8 cellular contexts compared by ENCODE assay signal in the genomic region with DNA sequence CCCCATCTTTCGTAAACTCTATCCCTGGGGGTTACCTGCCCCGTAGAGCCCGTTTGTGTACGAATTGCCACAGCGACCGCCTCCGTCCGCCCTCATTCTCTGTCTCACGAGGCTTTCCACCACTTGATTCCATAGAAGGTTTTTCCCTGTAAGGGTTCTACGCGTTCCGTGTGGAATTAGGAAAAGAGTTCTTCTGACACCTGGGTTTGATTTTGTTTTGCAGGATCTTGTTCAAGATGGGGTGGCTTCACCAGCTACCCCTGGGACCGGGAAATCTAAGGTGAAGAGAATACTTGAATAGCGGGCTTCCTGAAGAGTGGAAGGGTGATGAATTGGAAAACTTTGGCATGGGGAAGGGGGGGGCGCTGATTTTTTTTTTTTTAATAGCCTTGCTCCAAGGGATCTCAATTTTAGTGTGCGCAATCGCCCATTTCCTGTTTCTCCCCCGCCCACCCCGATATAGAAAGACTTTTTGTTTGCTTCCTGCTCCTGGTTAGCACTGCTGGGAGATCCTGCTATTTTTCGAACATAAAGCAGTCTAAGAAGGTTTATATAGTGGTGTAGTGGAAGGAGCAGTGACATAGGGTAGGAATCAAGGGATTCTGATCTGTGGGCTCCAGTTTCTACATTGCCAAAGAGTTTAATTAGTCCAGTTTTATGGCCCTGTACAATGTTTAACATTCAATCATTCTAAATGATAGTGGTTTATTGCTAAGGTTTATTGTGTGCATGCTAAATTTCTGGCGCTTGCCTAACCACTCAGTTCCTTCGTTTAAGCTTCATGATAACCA. TPM values are rescaled to one million over a fixed set of nuclear protein-coding genes. Genes with fewer than 3 reads are reported as not detected.
DNase-seq lines count a peak whose midpoint lies in the region; ATAC-seq, FAIRE-seq and TF ChIP-seq lines count a peak whose summit lies in the region.

No MANE protein-coding gene starts in this region.

- TF ChIP-seq RAD21 in K562 (CRISPR knock-in tag; conservative IDR thresholded peaks at IDR 0.05 in 1 of 2, IDR thresholded peaks at IDR 0.05 in 1 of 2): no peak

- H3K4me3 ChIP-seq in K562: peak overlapping the region; percentile 92

- peaks cover 31% of the 10 kb centered on the region; the same call in 2 of the 3 replicates for H3K36me3 ChIP-seq in K562 (ENCODE audit: control insufficient read depth, insufficient read depth, low read length)

- no peak for TF ChIP-seq EP300 in K562 (IDR thresholded peaks at IDR 0.05; ENCODE audit: low read length)

- H3K4me1 Mint-ChIP-seq in immature natural killer cell: peaks cover 40 to 58% of the 10 kb centered on the region in 2 donors

- peak overlapping the region; percentile 99 to 100 (median 100) for H3K27ac Mint-ChIP-seq in immature natural killer cell

- CTCF ChIA-PET in K562 (lab: Yijun Ruan, JAX; ENCODE audit: low intra/inter-chr PET ratio): no interaction called here

- H3K36me3 Mint-ChIP-seq in immature natural killer cell: peaks cover 16 to 21% (median 21%) of the 10 kb centered on the region in 3 donors

- H3K4me2 ChIP-seq in K562 (ENCODE audit: insufficient read depth, low read length): peak overlapping the region; percentile 96

- POLR2A ChIA-PET in K562 (lab: Yijun Ruan, JAX): interaction anchor here (1.3 to 1.5 kb wide), 4 partner anchors 9 to 86 kb away, joined by 3 to 5 read pairs (median 4); no protein-coding TSS in a partner anchor

- H3K4me3 Mint-ChIP-seq in immature natural killer cell: peak overlapping the region; percentile 96 to 99 (median 98)

- DNase-seq in COLO668 (lab: John Stamatoyannopoulos, UW; ENCODE audit: unreplicated experiment): peak; percentile 69
- peak; percentile 15 for DNase-seq in RPMI8226
- peak; percentile 20 to 55 (median 29) for DNase-seq in K562 (ENCODE audit: extremely low read depth in 1 of 4, low spot score in 3 of 4)
- DNase-seq in immature natural killer cell: peak; percentile 46 to 56 (median 47)
- peak; percentile 6 for DNase-seq in smooth muscle cell of the brain vasculature (ENCODE audit: low read depth, low spot score)
- DNase-seq in amniotic stem cell (lab: John Stamatoyannopoulos, UW): no peak

- no peak for TF ChIP-seq POLR2A in K562 (conservative IDR thresholded peaks at IDR 0.05)

- in situ Hi-C loops in K562 (cut with MboI): no loop called here

- ATAC-seq in GM19324 (IDR thresholded peaks at IDR 0.05; ENCODE audit: low FRiP score, unreplicated experiment) (peak; percentile 46), HG03457 (IDR thresholded peaks at IDR 0.05; ENCODE audit: unreplicated experiment) (peak; percentile 30), K562 (peak; percentile 71)

- peak overlapping the region; percentile 92 for H2AFZ ChIP-seq in K562 (ENCODE audit: low read depth, low read length)

- TF ChIP-seq CTCF in K562 (IDR thresholded peaks at IDR 0.05 in 2 of 3, conservative IDR thresholded peaks at IDR 0.05 in 1 of 3; ENCODE audit: insufficient read depth in 2 of 3, low read depth in 1 of 3, low read length in 3 of 3): no peak

- H3K9me1 ChIP-seq in K562 (ENCODE audit: control insufficient read depth, insufficient read depth, low read length): no peaks in the 10 kb centered on the region

- H4K20me1 ChIP-seq in K562 (replicated peaks; ENCODE audit: control insufficient read depth, insufficient read depth, low read length): 0 out of 2 replicates have a peak, but pooled peaks cover 3% of the 10 kb centered on the region

- H3K27ac ChIP-seq in K562 (ENCODE audit: extremely low read depth, low read depth, low read length): peak overlapping the region; percentile 87

- intact Hi-C loops in K562 (cut with micrococcal nuclease): loop anchor here (1.0 to 10.0 kb wide), 2 partner anchors 86 to 95 kb away; no protein-coding TSS in a partner anchor

- peaks cover 23% of the 10 kb centered on the region for H3K79me2 ChIP-seq in K562 (ENCODE audit: control insufficient read depth, insufficient read depth, low read length)

- no peaks in the 10 kb centered on the region for H3K27me3 ChIP-seq in K562 (ENCODE audit: control insufficient read depth in 2 of 2, insufficient read depth in 2 of 2, low read length in 2 of 2)

- H3K9me3 Mint-ChIP-seq in immature natural killer cell: no peaks in the 10 kb centered on the region

- peak overlapping the region; percentile 86 to 91 for H3K9ac ChIP-seq in K562 (ENCODE audit: insufficient read depth in 1 of 2, low read depth in 2 of 2, low read length in 2 of 2)

- 3% methylated on average over 19 of the region's 22 CpGs for WGBS in K562 (ENCODE audit: insufficient coverage, low coverage, missing lambda C conversion rate)

- H3K4me1 ChIP-seq in K562 (replicated peaks in 1 of 2; ENCODE audit: control insufficient read depth in 2 of 2, insufficient read depth in 2 of 2, low read length in 2 of 2): peaks cover 11 to 20% of the 10 kb centered on the region in 2 experiments; a peak in 4 of 5 replicates

- FAIRE-seq in K562 (lab: Jason Lieb, UNC): peak; percentile 23

- no peaks in the 10 kb centered on the region for H3K9me3 ChIP-seq in K562 (replicated peaks; ENCODE audit: control insufficient read depth, insufficient read depth, low read depth, low read length)

- BruUV-seq in K562 (replicated peaks; lab: Mats Ljungman, UMichigan): TSS peak; percentile 71

- H3K27me3 Mint-ChIP-seq in immature natural killer cell (ENCODE audit: low read depth in 3 of 3): peaks cover 9 to 16% (median 11%) of the 10 kb centered on the region in 3 donors

TF ChIP-seq in K562, 482 proteins besides CTCF, POLR2A, EP300 and RAD21 (continues in another document):
- 0 out of 2 replicates have a peak, but pooled peaks have one; percentile 10 for TF ChIP-seq ETV1 (tag; conservative IDR thresholded peaks at IDR 0.05; ENCODE audit: low read depth)
- 0 out of 2 replicates have a peak, but pooled peaks have one; percentile 50 for TF ChIP-seq NFRKB (IDR thresholded peaks at IDR 0.05; ENCODE audit: low read depth)
- no peak for TF ChIP-seq U2AF2 (optimal IDR thresholded peaks at IDR 0.05; ENCODE audit: low read depth, low read length)
- TF ChIP-seq, protein P1, sequence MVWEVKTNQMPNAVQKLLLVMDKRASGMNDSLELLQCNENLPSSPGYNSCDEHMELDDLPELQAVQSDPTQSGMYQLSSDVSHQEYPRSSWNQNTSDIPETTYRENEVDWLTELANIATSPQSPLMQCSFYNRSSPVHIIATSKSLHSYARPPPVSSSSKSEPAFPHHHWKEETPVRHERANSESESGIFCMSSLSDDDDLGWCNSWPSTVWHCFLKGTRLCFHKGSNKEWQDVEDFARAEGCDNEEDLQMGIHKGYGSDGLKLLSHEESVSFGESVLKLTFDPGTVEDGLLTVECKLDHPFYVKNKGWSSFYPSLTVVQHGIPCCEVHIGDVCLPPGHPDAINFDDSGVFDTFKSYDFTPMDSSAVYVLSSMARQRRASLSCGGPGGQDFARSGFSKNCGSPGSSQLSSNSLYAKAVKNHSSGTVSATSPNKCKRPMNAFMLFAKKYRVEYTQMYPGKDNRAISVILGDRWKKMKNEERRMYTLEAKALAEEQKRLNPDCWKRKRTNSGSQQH (CRISPR knock-in tag; IDR thresholded peaks at IDR 0.05): no peak
- TF ChIP-seq, protein P2, sequence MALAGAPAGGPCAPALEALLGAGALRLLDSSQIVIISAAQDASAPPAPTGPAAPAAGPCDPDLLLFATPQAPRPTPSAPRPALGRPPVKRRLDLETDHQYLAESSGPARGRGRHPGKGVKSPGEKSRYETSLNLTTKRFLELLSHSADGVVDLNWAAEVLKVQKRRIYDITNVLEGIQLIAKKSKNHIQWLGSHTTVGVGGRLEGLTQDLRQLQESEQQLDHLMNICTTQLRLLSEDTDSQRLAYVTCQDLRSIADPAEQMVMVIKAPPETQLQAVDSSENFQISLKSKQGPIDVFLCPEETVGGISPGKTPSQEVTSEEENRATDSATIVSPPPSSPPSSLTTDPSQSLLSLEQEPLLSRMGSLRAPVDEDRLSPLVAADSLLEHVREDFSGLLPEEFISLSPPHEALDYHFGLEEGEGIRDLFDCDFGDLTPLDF (CRISPR knock-in tag; IDR thresholded peaks at IDR 0.05): no peak
- TF ChIP-seq, protein P3, sequence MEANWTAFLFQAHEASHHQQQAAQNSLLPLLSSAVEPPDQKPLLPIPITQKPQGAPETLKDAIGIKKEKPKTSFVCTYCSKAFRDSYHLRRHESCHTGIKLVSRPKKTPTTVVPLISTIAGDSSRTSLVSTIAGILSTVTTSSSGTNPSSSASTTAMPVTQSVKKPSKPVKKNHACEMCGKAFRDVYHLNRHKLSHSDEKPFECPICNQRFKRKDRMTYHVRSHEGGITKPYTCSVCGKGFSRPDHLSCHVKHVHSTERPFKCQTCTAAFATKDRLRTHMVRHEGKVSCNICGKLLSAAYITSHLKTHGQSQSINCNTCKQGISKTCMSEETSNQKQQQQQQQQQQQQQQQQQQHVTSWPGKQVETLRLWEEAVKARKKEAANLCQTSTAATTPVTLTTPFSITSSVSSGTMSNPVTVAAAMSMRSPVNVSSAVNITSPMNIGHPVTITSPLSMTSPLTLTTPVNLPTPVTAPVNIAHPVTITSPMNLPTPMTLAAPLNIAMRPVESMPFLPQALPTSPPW (CRISPR knock-in tag; IDR thresholded peaks at IDR 0.05): peak; percentile 43; the same call in 1 of the 2 replicates
- TF ChIP-seq ZNF830 (CRISPR knock-in tag; IDR thresholded peaks at IDR 0.05): 0 out of 2 replicates have a peak, but pooled peaks have one; percentile 8
- TF ChIP-seq SPI1 (IDR thresholded peaks at IDR 0.05; ENCODE audit: borderline replicate concordance, low read depth, low read length): 0 out of 2 replicates have a peak, but pooled peaks have one; percentile 48
- no peak for TF ChIP-seq ZKSCAN3 (CRISPR knock-in tag; IDR thresholded peaks at IDR 0.05)

RNA-seq across cellular contexts. Expression of a gene that starts 0.6 kb away (rescaled TPM):
- total RNA-seq in K562 (2011; cell fraction: chromatin; rRNA removed; ENCODE audit: low replicate concordance): 21.1 and 144 TPM in 2 replicates
- 11.8 and 15.8 TPM in 2 replicates for total RNA-seq in K562 (2011; cell fraction: nucleolus; rRNA removed)
- 42.5 and 74.7 TPM in 2 replicates for total RNA-seq in K562 (2011; cell fraction: nucleoplasm; rRNA removed)
- 11.0 and 15.5 TPM in 2 replicates for total RNA-seq in K562 (2014; rRNA removed)
- total RNA-seq in K562 (2014; rRNA removed; fragmentation: Illumina TruSeq; extraction: Trizol): 35.7 and 46.1 TPM in 2 replicates
- 20.1 and 24.4 TPM in 2 replicates for total RNA-seq in K562 (2015; rRNA removed; fragmentation: Illumina TruSeq; extraction: Trizol)
- total RNA-seq in K562 (2021): 23.5 and 26.4 TPM in 2 replicates
- 16.0 and 19.9 TPM in 2 replicates for polyA plus RNA-seq in K562 (2011; rRNA removed)
- 1.7 and 5.0 TPM in 2 replicates for polyA plus RNA-seq in K562 (2011; cell fraction: cytosol; rRNA removed)
- 11.7 and 14.6 TPM in 2 replicates for polyA plus RNA-seq in K562 (2011; cell fraction: nucleus; rRNA removed)
- 14.8 and 22.7 TPM in 2 replicates for polyA plus RNA-seq in K562 (2012)
- 23.6 and 29.5 TPM in 2 replicates for polyA plus RNA-seq in K562 (2014; fragmentation: Illumina TruSeq; extraction: Trizol)
- 10 to 100 TPM; 11.4 to 19.5 TPM for polyA plus RNA-seq in K562 (2014; fragmentation: Nextera tagmentation; extraction: Ambion mirVana)
- polyA plus RNA-seq in K562 (2014; rRNA removed): 11.7 and 19.3 TPM in 2 replicates
- polyA minus RNA-seq in K562 (2011; rRNA and poly(A)+ RNA removed): 31.6 and 46.0 TPM in 2 replicates
- polyA minus RNA-seq in K562 (2011; cell fraction: cytosol; rRNA and poly(A)+ RNA removed): 10.2 and 11.3 TPM in 2 replicates
- polyA minus RNA-seq in K562 (2011; cell fraction: nucleus; rRNA and poly(A)+ RNA removed): 23.0 and 38.0 TPM in 2 replicates
- 10 to 100 TPM in 2 of 3 donors, 1 to 10 TPM in 1; 9.7 to 65.9 (median 21.6) TPM for polyA plus RNA-seq in immature natural killer cell
